Comparison of ENCODE assay signal across 35 cellular contexts in genomic region chr2:36536776-36537175, GRCh38.
"Had no signal": no experiment of that assay in that cellular context is flagged by ENCODE, and none has a peak within 500 bp of the region (broad histone marks: within the 10 kb centered on the region; RNA-seq: fewer than 3 reads in every experiment).

No MANE protein-coding gene starts in this region.

- H3K4me2 ChIP-seq: PC-9 had no signal

- DNase-seq: activated CD4-positive, alpha-beta memory T cell treated with anti-CD3 and anti-CD28 coated beads, Interleukin-2, amount 10 ng/mL, durations not matched to agents 7 days and 5 days; activated CD4-positive, alpha-beta T cell treated with anti-CD3 and anti-CD28 coated beads for 1 hour; activated CD4-positive, alpha-beta T cell treated with anti-CD3 and anti-CD28 coated beads for 48 hours; activated CD4-positive, CD25-positive, alpha-beta regulatory T cell; activated CD8-positive, alpha-beta memory T cell treated with anti-CD3 and anti-CD28 coated beads for 24 hours; activated CD8-positive, alpha-beta memory T cell treated with anti-CD3 and anti-CD28 coated beads, Interleukin-2, amount 10 ng/mL, durations not matched to agents 7 days and 5 days; activated CD8-positive, alpha-beta memory T cell treated with anti-CD3 and anti-CD28 coated beads, Interleukin-2, amount 50 U/mL, for 48 hours; activated effector memory CD4-positive, alpha-beta T cell treated with Interleukin-2 at 50 U/mL for 16 hours; activated naive CD4-positive, alpha-beta T cell treated with anti-CD3 and anti-CD28 coated beads, Interleukin-2, amount 10 ng/mL, durations not matched to agents 7 days and 5 days; activated naive CD8-positive, alpha-beta T cell treated with anti-CD3 and anti-CD28 coated beads, Interleukin-2, amount 50 U/mL, for 24 hours; activated T-cell treated with anti-CD3 and anti-CD28 coated beads, Interleukin-2, amount 50 U/mL, for 48 hours; amniotic stem cell; aorta; Karpas-422; MG63; NCI-H1092; NCI-H1436 treated with DMSO at 0.1 percent for 48 hours; NCI-H187; NCI-H2081; NCI-H2171 treated with DMSO at 0.1 percent for 48 hours; NCI-H2227 treated with DMSO at 0.1 percent for 48 hours; NCI-H446; NCI-H510A treated with DMSO at 0.1 percent for 48 hours; NK-92 treated with Interleukin-12 subunit alpha and Interleukin-12 subunit beta, amount 100 ng/mL, for 24 hours; PC-9; SIG-M5; SW 1271; T-helper 1 cell; T-helper 2 cell; T-helper 9 cell; WERI-Rb-1 had no signal

- H2AFZ ChIP-seq: PC-9 had no signal

- H3K27me3 ChIP-seq: cardiac muscle cell, MG63 had no signal

- H3K27me3 Mint-ChIP-seq: activated CD4-positive, alpha-beta memory T cell treated with anti-CD3 and anti-CD28 coated beads, Interleukin-2, amount 10 ng/mL, durations not matched to agents 7 days and 5 days; activated CD8-positive, alpha-beta memory T cell treated with anti-CD3 and anti-CD28 coated beads, Interleukin-2, amount 10 ng/mL, durations not matched to agents 7 days and 5 days; activated naive CD4-positive, alpha-beta T cell treated with anti-CD3 and anti-CD28 coated beads, Interleukin-2, amount 10 ng/mL, durations not matched to agents 7 days and 5 days; activated naive CD8-positive, alpha-beta T cell; activated naive CD8-positive, alpha-beta T cell treated with anti-CD3 and anti-CD28 coated beads, Interleukin-2, amount 50 U/mL, for 24 hours; central memory CD8-positive, alpha-beta T cell had no signal

- H3K4me1 Mint-ChIP-seq: activated CD4-positive, alpha-beta memory T cell treated with anti-CD3 and anti-CD28 coated beads, Interleukin-2, amount 10 ng/mL, durations not matched to agents 7 days and 5 days; activated CD8-positive, alpha-beta memory T cell treated with anti-CD3 and anti-CD28 coated beads, Interleukin-2, amount 10 ng/mL, durations not matched to agents 7 days and 5 days; activated naive CD4-positive, alpha-beta T cell treated with anti-CD3 and anti-CD28 coated beads, Interleukin-2, amount 10 ng/mL, durations not matched to agents 7 days and 5 days; activated naive CD8-positive, alpha-beta T cell treated with anti-CD3 and anti-CD28 coated beads, Interleukin-2, amount 50 U/mL, for 24 hours; central memory CD8-positive, alpha-beta T cell had no signal

- H3K27ac Mint-ChIP-seq: activated CD4-positive, alpha-beta memory T cell treated with anti-CD3 and anti-CD28 coated beads, Interleukin-2, amount 10 ng/mL, durations not matched to agents 7 days and 5 days; activated CD8-positive, alpha-beta memory T cell treated with anti-CD3 and anti-CD28 coated beads, Interleukin-2, amount 10 ng/mL, durations not matched to agents 7 days and 5 days; activated naive CD4-positive, alpha-beta T cell treated with anti-CD3 and anti-CD28 coated beads, Interleukin-2, amount 10 ng/mL, durations not matched to agents 7 days and 5 days; activated naive CD8-positive, alpha-beta T cell; activated naive CD8-positive, alpha-beta T cell treated with anti-CD3 and anti-CD28 coated beads, Interleukin-2, amount 50 U/mL, for 24 hours had no signal

- H3K27ac ChIP-seq: cardiac muscle cell, PC-9, RWPE1, WERI-Rb-1 had no signal

- H3K9me3 Mint-ChIP-seq: activated CD4-positive, alpha-beta memory T cell treated with anti-CD3 and anti-CD28 coated beads, Interleukin-2, amount 10 ng/mL, durations not matched to agents 7 days and 5 days; activated naive CD8-positive, alpha-beta T cell treated with anti-CD3 and anti-CD28 coated beads, Interleukin-2, amount 50 U/mL, for 24 hours; central memory CD8-positive, alpha-beta T cell had no signal

- H3K36me3 Mint-ChIP-seq: activated naive CD4-positive, alpha-beta T cell treated with anti-CD3 and anti-CD28 coated beads, Interleukin-2, amount 10 ng/mL, durations not matched to agents 7 days and 5 days had no signal

- H3K36me3 ChIP-seq: cardiac muscle cell, WERI-Rb-1 had no signal

- H3K4me3 ChIP-seq: cardiac muscle cell, MG63, PC-9 had no signal

- H3K9me3 ChIP-seq: MG63 had no signal

- H3K4me3 Mint-ChIP-seq: activated CD4-positive, alpha-beta memory T cell treated with anti-CD3 and anti-CD28 coated beads, Interleukin-2, amount 10 ng/mL, durations not matched to agents 7 days and 5 days; activated CD8-positive, alpha-beta memory T cell treated with anti-CD3 and anti-CD28 coated beads, Interleukin-2, amount 10 ng/mL, durations not matched to agents 7 days and 5 days; activated naive CD4-positive, alpha-beta T cell treated with anti-CD3 and anti-CD28 coated beads, Interleukin-2, amount 10 ng/mL, durations not matched to agents 7 days and 5 days; activated naive CD8-positive, alpha-beta T cell; activated naive CD8-positive, alpha-beta T cell treated with anti-CD3 and anti-CD28 coated beads, Interleukin-2, amount 50 U/mL, for 24 hours; central memory CD8-positive, alpha-beta T cell had no signal
